In genomic region chr17:18507729-18508128, GRCh38 we compare ENCODE assay signal across 7 cellular contexts. TPM values are rescaled to one million over a fixed set of nuclear protein-coding genes. Genes with fewer than 3 reads are reported as not detected.
"Had no signal": no experiment of that assay in that cellular context is flagged by ENCODE, and none has a peak within 500 bp of the region (broad histone marks: within the 10 kb centered on the region; RNA-seq: fewer than 3 reads in every experiment).

No MANE protein-coding gene starts in this region.

RNA-seq across cellular contexts. Expression of gene LGALS9C, which starts 31.1 kb away (rescaled TPM):
- total RNA-seq: activated B cell treated with CpG ODN at 0.5 μM for 24 hours; activated CD4-positive, alpha-beta T cell treated with anti-CD3 and anti-CD28 coated beads, Interleukin-2, amount 10 ng/mL, durations not matched to agents 24 days and 14 days; activated CD8-positive, alpha-beta memory T cell treated with anti-CD3 and anti-CD28 coated beads for 36 hours; activated CD8-positive, alpha-beta T cell treated with anti-CD3 and anti-CD28 coated beads for 36 hours; ascending aorta; bronchial epithelial cell; cardiac muscle cell had no signal
- polyA plus RNA-seq: cardiac muscle cell had no signal
